Comparison of ENCODE assay signal across 1 cellular context in genomic region chr1:198492872-198493271, GRCh38.
A peak's percentile ranks its signal among the peaks of the same experiment; 100 is the strongest.
TF ChIP-seq lines count a peak whose summit lies in the region.

No MANE protein-coding gene starts in this region.

TF ChIP-seq in SK-N-SH treated with all-trans-retinoic acid at 6 μM for 48 hours, 23 proteins besides CTCF, POLR2A, EP300 and RAD21 (continued from another document):
- peak; percentile 91; the same call in 1 of the 2 replicates for TF ChIP-seq POU6F1 (CRISPR knock-in tag; IDR thresholded peaks at IDR 0.05; ENCODE audit: borderline replicate concordance, low read depth)
- no peak for TF ChIP-seq TSHZ2 (CRISPR knock-in tag; IDR thresholded peaks at IDR 0.05)
- no peak; the same call in 1 of the 2 replicates for TF ChIP-seq PATZ1 (CRISPR knock-in tag; IDR thresholded peaks at IDR 0.05; ENCODE audit: borderline replicate concordance)
- no peak for TF ChIP-seq ZFP3 (CRISPR knock-in tag; IDR thresholded peaks at IDR 0.05)
- no peak for TF ChIP-seq CSRNP3 (CRISPR knock-in tag; IDR thresholded peaks at IDR 0.05)
- no peak for TF ChIP-seq PPARA (CRISPR knock-in tag; IDR thresholded peaks at IDR 0.05; ENCODE audit: borderline replicate concordance)
- TF ChIP-seq CSDC2 (CRISPR knock-in tag; IDR thresholded peaks at IDR 0.05): no peak
- peak; percentile 82; the same call in 1 of the 2 replicates for TF ChIP-seq RARB (CRISPR knock-in tag; IDR thresholded peaks at IDR 0.05)
